ENCODE assay signal across 8 cellular contexts in the genomic region with DNA sequence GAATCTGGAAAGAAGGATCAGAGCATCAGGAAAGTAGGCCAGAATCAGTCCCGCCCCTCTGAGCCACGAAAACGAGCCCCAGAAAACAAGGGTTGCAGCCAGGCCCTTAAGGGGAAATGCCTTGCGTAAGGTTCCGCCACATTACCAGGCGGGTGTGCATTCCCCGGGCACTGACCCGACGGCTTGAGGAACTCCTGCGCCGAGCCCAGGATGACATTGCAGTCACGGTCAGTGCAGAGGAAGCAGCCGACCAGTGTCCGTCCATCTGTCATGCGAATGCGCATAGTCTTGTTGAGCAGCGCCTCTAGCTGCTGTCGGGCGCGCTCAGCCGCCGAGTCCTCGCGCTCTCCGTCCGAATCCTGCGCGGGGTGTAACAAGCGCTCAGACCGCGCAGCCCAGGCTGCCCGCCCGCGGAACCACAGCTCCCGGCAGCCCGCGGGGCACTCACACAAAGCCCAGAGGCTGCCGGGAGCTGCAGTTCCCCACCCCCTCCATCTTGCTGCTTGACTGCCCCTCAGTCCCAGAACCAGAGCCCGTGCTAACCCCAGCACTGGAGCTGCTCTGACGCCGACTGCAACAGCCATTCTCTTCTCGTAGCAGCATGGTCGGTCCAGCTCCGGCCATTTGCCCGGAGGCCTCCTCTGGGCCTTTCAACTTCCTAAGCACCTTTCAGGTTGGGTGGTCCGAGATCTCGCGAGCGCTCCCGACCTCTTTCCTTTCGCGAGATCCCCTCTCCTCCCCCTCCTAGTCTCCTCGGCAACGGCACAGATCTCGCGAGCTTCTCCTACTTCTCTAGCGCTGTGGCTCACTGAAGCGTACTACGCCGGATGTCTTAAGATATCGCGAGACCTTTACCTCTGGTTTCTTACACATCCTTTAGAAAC. TPM values are rescaled to one million over a fixed set of nuclear protein-coding genes. Genes with fewer than 3 reads are reported as not detected.
DNase-seq lines count a peak whose midpoint lies in the region; ATAC-seq and TF ChIP-seq lines count a peak whose summit lies in the region.

A gene with protein sequence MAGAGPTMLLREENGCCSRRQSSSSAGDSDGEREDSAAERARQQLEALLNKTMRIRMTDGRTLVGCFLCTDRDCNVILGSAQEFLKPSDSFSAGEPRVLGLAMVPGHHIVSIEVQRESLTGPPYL (minus strand): TSS at position 720 of the 884 bp plus-strand sequence. CDS start 96 bp downstream, at position 624.

- H3K27ac ChIP-seq in dorsolateral prefrontal cortex = peak within 1 kb of the TSS; percentile 87 to 99 (median 97)
- H3K27ac ChIP-seq in right lobe of liver = peak within 1 kb of the TSS; percentile 73 to 84 (median 84)

- DNase-seq in CD1c-positive myeloid dendritic cell (ENCODE audit: extremely low spot score) = peak; percentile 99
- DNase-seq in NCI-H748 (lab: John Stamatoyannopoulos, UW; ENCODE audit: unreplicated experiment) = peak; percentile 100
- DNase-seq in activated CD4-positive, alpha-beta T cell treated with anti-CD3 and anti-CD28 coated beads, Interleukin-2, amount 50 U/mL, for 24 hours (ENCODE audit: low read depth in 1 of 2, low spot score in 1 of 2) = peak; percentile 86 to 94
- peak; percentile 91 to 99 (median 95) for DNase-seq in dorsolateral prefrontal cortex
- peak; percentile 96 to 98 (median 97) for DNase-seq in right lobe of liver
- peak; percentile 85 to 95 for DNase-seq in stimulated activated CD4-positive, alpha-beta T cell treated with anti-CD3 and anti-CD28 coated beads, Interleukin-4, amount 100 ng/mL, for 4 hours

- H3K27me3 ChIP-seq in dorsolateral prefrontal cortex (no peaks in the 10 kb centered on the region), right lobe of liver (no peaks in the 10 kb centered on the region)

- peaks cover 0 to 22% (median 7%) of the 10 kb centered on the region in 4 donors for H3K4me1 ChIP-seq in right lobe of liver

- intact Hi-C loops in dorsolateral prefrontal cortex (cut with DNase I) = loop anchor here (2.0 to 5.0 kb wide), 4 partner anchors 22 to 200 kb away; a partner anchor contains a TSS
- intact Hi-C loops in right lobe of liver (cut with DNase I) = no loop called here

- no peaks in the 10 kb centered on the region for H3K9me3 ChIP-seq in right lobe of liver

- TF ChIP-seq CTCF in dorsolateral prefrontal cortex (IDR thresholded peaks at IDR 0.05 in 54 of 56, conservative IDR thresholded peaks at IDR 0.05 in 2 of 56; ENCODE audit: low read depth in 1 of 56, partially characterized antibody in 56 of 56) = peak; percentile 29 to 83 (median 62)
- TF ChIP-seq CTCF in right lobe of liver (IDR thresholded peaks at IDR 0.05) = peak; percentile 30 to 54 (median 44)

- peaks cover 0 to 20% (median 7%) of the 10 kb centered on the region in 4 donors for H3K36me3 ChIP-seq in right lobe of liver

- H3K4me3 ChIP-seq in dorsolateral prefrontal cortex (peak within 1 kb of the TSS; percentile 63 to 99 (median 86)), right lobe of liver (peak within 1 kb of the TSS; percentile 72 to 97 (median 86))

- under 1% methylated on average over 30 of the region's 62 CpGs for WGBS in right lobe of liver (ENCODE audit: insufficient coverage, low coverage, low lambda C conversion rate, missing lambda C conversion rate)

- TF ChIP-seq POLR2A in right lobe of liver (IDR thresholded peaks at IDR 0.05) = peak; percentile 70

- ATAC-seq in GM19372 (IDR thresholded peaks at IDR 0.05; ENCODE audit: low read depth, unreplicated experiment) = peak; percentile 71
- peak; percentile 42 for ATAC-seq in HG03558 (IDR thresholded peaks at IDR 0.05; ENCODE audit: extremely low read depth, unreplicated experiment)
- peak; percentile 82 to 87 (median 86) for ATAC-seq in right lobe of liver

RNA-seq across cellular contexts. Expression of the gene that starts here (rescaled TPM):
- total RNA-seq in dorsolateral prefrontal cortex (100 to 1,000 TPM in 18 of 120 experiments, 10 to 100 TPM in 102; 46.8 to 127 (median 87.8) TPM), right lobe of liver (10 to 100 TPM; 27.2 to 43.0 (median 30.8) TPM)

Comparison
In these comparisons a context has a peak if more than half of its experiments do, and no peak if none do; other contexts are left out.
1. Peak in every context shown above with its lines: DNase-seq, ATAC-seq, H3K4me3 ChIP-seq and H3K27ac ChIP-seq.
2. intact Hi-C loops: an anchor here in dorsolateral prefrontal cortex (2.0 to 5.0 kb wide); none called in right lobe of liver.